Comparison of ENCODE assay signal across 8 cellular contexts in the genomic region with DNA sequence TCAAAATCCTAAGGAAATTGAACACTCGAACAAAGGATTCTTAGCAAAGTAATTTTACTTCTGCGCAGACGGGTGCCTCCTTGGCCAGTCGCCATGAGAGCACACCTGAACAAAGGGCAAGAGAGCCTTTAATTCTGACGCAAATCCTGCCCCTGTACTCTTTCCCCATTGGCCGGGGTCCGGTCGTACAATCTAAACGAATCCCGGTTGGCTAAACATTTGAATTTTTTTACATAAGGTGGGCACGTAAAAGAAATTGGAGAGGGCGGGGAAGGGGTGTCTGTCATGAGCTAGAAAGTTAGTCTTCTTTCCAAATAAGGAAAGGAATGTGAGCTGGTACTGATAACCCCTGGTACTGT. TPM values are rescaled to one million over a fixed set of nuclear protein-coding genes. Genes with fewer than 3 reads are reported as not detected.
A peak's percentile ranks its signal among the peaks of the same experiment; 100 is the strongest.
DNase-seq lines count a peak whose midpoint lies in the region; ATAC-seq, FAIRE-seq and TF ChIP-seq lines count a peak whose summit lies in the region.
"Had no signal": no experiment of that assay in that cellular context is flagged by ENCODE, and none has a peak within 500 bp of the region (broad histone marks: within the 10 kb centered on the region; RNA-seq: fewer than 3 reads in every experiment).

No MANE protein-coding gene starts in this region.

- H2BK20ac ChIP-seq in H1 (ENCODE audit: low read length): no peak overlapping the region

- H3K9me3 ChIP-seq in HCT116 (ENCODE audit: control insufficient read depth in 1 of 2, insufficient read depth in 1 of 2, low read depth in 1 of 2, low read length in 2 of 2) (no peaks in the 10 kb centered on the region), H1 (ENCODE audit: insufficient read depth in 2 of 2, low read depth in 1 of 2, low read length in 1 of 2) (no peaks in the 10 kb centered on the region), neuronal stem cell (replicated peaks in 1 of 2; ENCODE audit: control insufficient read depth in 2 of 2, insufficient read depth in 1 of 2, low read depth in 1 of 2, low read length in 2 of 2) (no peaks in the 10 kb centered on the region)
- H3K9me3 ChIP-seq: suprapubic skin had no signal

- H3K56ac ChIP-seq in H1 (replicated peaks; ENCODE audit: insufficient read length, low read depth, low read length): no peak overlapping the region

- H3K4me3 ChIP-seq in HCT116 (replicated peaks in 1 of 2; ENCODE audit: low read depth in 1 of 2, low read length in 2 of 2) (no peak overlapping the region), H1 (ENCODE audit: extremely low read depth in 1 of 4, insufficient read depth in 2 of 4, low read depth in 3 of 4, low read length in 4 of 4) (peak overlapping the region; percentile 19 to 58 (median 34); a peak in 6 of 8 replicates), neuronal stem cell (ENCODE audit: low read length in 2 of 2) (no peak overlapping the region)

- H3K27me3 ChIP-seq in HCT116 (ENCODE audit: insufficient read depth, low read length) (no peaks in the 10 kb centered on the region), H1 (replicated peaks in 1 of 4; ENCODE audit: control insufficient read depth in 3 of 4, extremely low read depth in 1 of 4, insufficient read depth in 3 of 4, low read length in 3 of 4) (no peaks in the 10 kb centered on the region), neuronal stem cell (ENCODE audit: control insufficient read depth in 3 of 3, insufficient read depth in 3 of 3, low read depth in 1 of 3, low read length in 3 of 3) (peaks cover 0 to 33% (median 0%) of the 10 kb centered on the region in 3 experiments)

- POLR2A ChIA-PET in HCT116 (lab: Charles Lee): interaction anchor here (1.9 kb wide), 1 partner anchor 241 kb away, joined by 10 read pairs; no protein-coding TSS in a partner anchor
- POLR2A ChIA-PET in H1 (lab: Charles Lee; ENCODE audit: partially characterized antibody): interaction anchor here (0.6 to 7.2 kb wide), 45 partner anchors 10 to 352 kb away, joined by 3 to 82 read pairs (median 4); a partner anchor contains a TSS

- H3K23ac ChIP-seq in H1 (ENCODE audit: insufficient read length) (no peak overlapping the region), neuronal stem cell (ENCODE audit: low read depth, low read length, poor library complexity) (no peak overlapping the region)

- H4K5ac ChIP-seq in H1 (ENCODE audit: insufficient read length, low read depth, low read length): no peak overlapping the region

- WGBS in H1 (ENCODE audit: extremely low coverage in 1 of 2, insufficient coverage in 1 of 2, insufficient read length in 1 of 2, insufficient replicate concordance in 2 of 2, low coverage in 1 of 2, low lambda C conversion rate in 2 of 2, missing lambda C conversion rate in 1 of 2), 2 experiments: 2% methylated on average over 12 of the region's 12 CpGs; no CpG with 5 or more reads in 1 of the 2 experiments
- no CpG with 5 or more reads among the region's 12 CpGs for WGBS in neuronal stem cell (ENCODE audit: extremely low coverage in 2 of 2, insufficient read length in 2 of 2, insufficient replicate concordance in 1 of 2), 2 donors

- H3K9ac ChIP-seq in HCT116 (ENCODE audit: low read length) (no peak overlapping the region), H1 (replicated peaks in 1 of 4; ENCODE audit: extremely low read depth in 1 of 4, low read depth in 3 of 4, low read length in 3 of 4) (peak overlapping the region; percentile 77 to 91 (median 84)), neuronal stem cell (ENCODE audit: low read depth, low read length, poor library complexity) (no peak overlapping the region)

- no peaks in the 10 kb centered on the region for H3K23me2 ChIP-seq in H1 (ENCODE audit: low read depth, low read length)

- H3K9me2 ChIP-seq in HCT116 (ENCODE audit: insufficient read depth): no peaks in the 10 kb centered on the region

- CTCF ChIA-PET in HCT116 (lab: Charles Lee): interaction anchor here (0.7 to 3.1 kb wide), 13 partner anchors 8 to 241 kb away, joined by 3 to 68 read pairs (median 6); no protein-coding TSS in a partner anchor
- CTCF ChIA-PET in H1 (lab: Charles Lee; ENCODE audit: partially characterized antibody): interaction anchor here (0.8 to 10.9 kb wide), 14 partner anchors 8 to 240 kb away, joined by 3 to 85 read pairs (median 6); no protein-coding TSS in a partner anchor

- H4K91ac ChIP-seq in H1 (replicated peaks; ENCODE audit: insufficient read length, low read length) (no peak overlapping the region), neuronal stem cell (ENCODE audit: low read depth, low read length, poor library complexity) (no peak overlapping the region)

- H4K20me1 ChIP-seq in HCT116 (ENCODE audit: insufficient read depth) (no peaks in the 10 kb centered on the region), H1 (replicated peaks in 1 of 2; ENCODE audit: control insufficient read depth in 1 of 2, insufficient read depth in 2 of 2, low read length in 2 of 2) (no peaks in the 10 kb centered on the region)

- RAD21 ChIA-PET in HCT116 (lab: Charles Lee; ENCODE audit: low non-redundant PET in 1 of 2, low total read pairs in 2 of 2, uncharacterized antibody in 2 of 2, unreplicated experiment in 2 of 2): interaction anchor here (0.8 to 1.6 kb wide), 3 partner anchors 238 to 241 kb away, joined by 3 to 10 read pairs (median 4); no protein-coding TSS in a partner anchor

- no peak overlapping the region for H3K14ac ChIP-seq in H1 (ENCODE audit: insufficient read length)
- H3K14ac ChIP-seq in neuronal stem cell (ENCODE audit: low read length): no peak overlapping the region

- H3K4me2 ChIP-seq in HCT116 (ENCODE audit: low read length) (peak overlapping the region; percentile 97), H1 (ENCODE audit: insufficient read depth in 1 of 2, low read depth in 2 of 2, low read length in 2 of 2) (peak overlapping the region; percentile 34 to 75), neuronal stem cell (ENCODE audit: insufficient read depth, low read length, poor library complexity, severe bottlenecking) (peak overlapping the region; percentile 82)

- H2BK12ac ChIP-seq in H1 (ENCODE audit: low read depth, low read length): peak overlapping the region; percentile 86; the same call in 1 of the 2 replicates
- H2BK12ac ChIP-seq in neuronal stem cell (ENCODE audit: low read length): no peak overlapping the region

- no peak for TF ChIP-seq POLR2A in HCT116 (IDR thresholded peaks at IDR 0.05; ENCODE audit: borderline replicate concordance, extremely low read depth, insufficient read depth, insufficient read length)
- TF ChIP-seq POLR2A in H1 (IDR thresholded peaks at IDR 0.05; ENCODE audit: control extremely low read depth in 1 of 2, low read depth in 2 of 2, low read length in 2 of 2): peak in 1 of 2 experiments; percentile 89; a peak in 2 of 3 replicates

- TF ChIP-seq CTCF in HCT116 (IDR thresholded peaks at IDR 0.05 in 2 of 3, conservative IDR thresholded peaks at IDR 0.05 in 1 of 3; ENCODE audit: borderline replicate concordance in 1 of 3, insufficient read depth in 1 of 3, low read depth in 2 of 3, low read length in 2 of 3) (no peak), H1 (IDR thresholded peaks at IDR 0.05; ENCODE audit: control extremely low read depth in 1 of 3, insufficient read depth in 1 of 3, low read depth in 1 of 3, low read length in 3 of 3) (no peak)

- no peak for TF ChIP-seq EP300 in H1 (IDR thresholded peaks at IDR 0.05; ENCODE audit: borderline replicate concordance in 1 of 2, low read depth in 2 of 2, low read length in 2 of 2)

- no peaks in the 10 kb centered on the region for H3K79me1 ChIP-seq in H1 (ENCODE audit: low read depth, low read length)
- H3K79me1 ChIP-seq in neuronal stem cell (ENCODE audit: low read depth, low read length): no peaks in the 10 kb centered on the region

- peak overlapping the region; percentile 84; the same call in 1 of the 2 replicates for H2AK5ac ChIP-seq in H1 (ENCODE audit: low read depth, low read length)
- H2AK5ac ChIP-seq in neuronal stem cell (ENCODE audit: low read depth, low read length): no peak overlapping the region

- no peak overlapping the region for H2BK120ac ChIP-seq in H1 (replicated peaks; ENCODE audit: low read depth, low read length)
- no peak overlapping the region for H2BK120ac ChIP-seq in neuronal stem cell (ENCODE audit: low read depth, low read length)

- no peak for DNase-seq in HCT116 (ENCODE audit: low read depth, low spot score)
- DNase-seq in NCI-H345 treated with DMSO at 0.1 percent for 48 hours (lab: John Stamatoyannopoulos, UW; ENCODE audit: unreplicated experiment): peak; percentile 19
- peak; percentile 66 to 89 for DNase-seq in H1 (ENCODE audit: low read depth in 1 of 2, low spot score in 2 of 2)
- DNase-seq in neuronal stem cell (ENCODE audit: low spot score): peak; percentile 71
- no peak for DNase-seq in D341Med (ENCODE audit: low spot score)

- H2AFZ ChIP-seq in HCT116 (ENCODE audit: low read depth, low read length, poor library complexity, severe bottlenecking) (no peak overlapping the region), H1 (ENCODE audit: low read length) (no peak overlapping the region), neuronal stem cell (ENCODE audit: low read length) (no peak overlapping the region)

- FAIRE-seq in H1 (lab: Jason Lieb, UNC): peak; percentile 89

- H3K79me2 ChIP-seq in HCT116 (ENCODE audit: insufficient read depth, low read length): no peaks in the 10 kb centered on the region
- peaks cover 0 to 6% of the 10 kb centered on the region in 2 experiments; a peak in 1 of 4 replicates for H3K79me2 ChIP-seq in H1 (ENCODE audit: control insufficient read depth in 1 of 2, insufficient read depth in 2 of 2, low read length in 2 of 2)

- no TSS peak for BruUV-seq in HCT116 (replicated peaks; lab: Mats Ljungman, UMichigan)

- H3K27ac ChIP-seq in HCT116 (ENCODE audit: low read depth, low read length): no peak overlapping the region
- peak overlapping the region; percentile 98 for H3K27ac ChIP-seq in H1 (ENCODE audit: low read depth, low read length)
- peak overlapping the region; percentile 61 for H3K27ac ChIP-seq in neuronal stem cell (replicated peaks; ENCODE audit: low read length)

- no peaks in the 10 kb centered on the region for H3K36me3 ChIP-seq in HCT116 (ENCODE audit: control insufficient read depth in 1 of 2, insufficient read depth in 2 of 2, low read length in 2 of 2)
- peaks cover 0 to 6% (median 1%) of the 10 kb centered on the region in 4 experiments; a peak in 3 of 8 replicates for H3K36me3 ChIP-seq in H1 (ENCODE audit: control insufficient read depth in 2 of 4, insufficient read depth in 4 of 4, low read length in 3 of 4)
- H3K36me3 ChIP-seq in neuronal stem cell (replicated peaks in 1 of 2; ENCODE audit: control insufficient read depth in 2 of 2, insufficient read depth in 2 of 2, low read length in 2 of 2): no peaks in the 10 kb centered on the region
- H3K36me3 ChIP-seq: suprapubic skin had no signal

- H2BK15ac ChIP-seq in H1 (ENCODE audit: low read length) (no peak overlapping the region), neuronal stem cell (ENCODE audit: low read length) (no peak overlapping the region)

- TF ChIP-seq RAD21 in HCT116 (IDR thresholded peaks at IDR 0.05; ENCODE audit: low read depth): no peak
- no peak for TF ChIP-seq RAD21 in H1 (IDR thresholded peaks at IDR 0.05 in 1 of 2, conservative IDR thresholded peaks at IDR 0.05 in 1 of 2; ENCODE audit: low read depth in 2 of 2, low read length in 2 of 2)

- H3K4ac ChIP-seq in H1 (replicated peaks; ENCODE audit: insufficient read length, low read depth, low read length) (no peak overlapping the region), neuronal stem cell (ENCODE audit: low read length) (no peak overlapping the region)

- intact Hi-C loops in HCT116 (cut with micrococcal nuclease): loop anchor here (5.0 kb wide), 1 partner anchor 46 kb away; no protein-coding TSS in a partner anchor

- H2BK5ac ChIP-seq in H1 (ENCODE audit: low read depth, low read length) (peak overlapping the region; percentile 98), neuronal stem cell (ENCODE audit: low read length) (no peak overlapping the region)

- ATAC-seq in HCT116 (no peak), HG02938 (IDR thresholded peaks at IDR 0.05; ENCODE audit: unreplicated experiment) (no peak), GM21447 (IDR thresholded peaks at IDR 0.05; ENCODE audit: unreplicated experiment) (no peak)

- H3K18ac ChIP-seq in H1 (ENCODE audit: extremely low read depth, low read length) (no peak overlapping the region), neuronal stem cell (ENCODE audit: low read length) (no peak overlapping the region)

- H4K8ac ChIP-seq in H1 (ENCODE audit: extremely low read depth, insufficient read depth, low read length) (no peak overlapping the region), neuronal stem cell (ENCODE audit: low read depth, low read length) (no peak overlapping the region)

- H3K4me1 ChIP-seq in HCT116 (ENCODE audit: control insufficient read depth in 1 of 2, insufficient read depth in 2 of 2, low read length in 2 of 2): peaks cover 5 to 21% of the 10 kb centered on the region in 2 experiments
- peaks cover 3 to 23% (median 15%) of the 10 kb centered on the region in 4 experiments for H3K4me1 ChIP-seq in H1 (replicated peaks in 1 of 4; ENCODE audit: control insufficient read depth in 3 of 4, insufficient read depth in 4 of 4, low read length in 3 of 4)
- peaks cover 0 to 10% of the 10 kb centered on the region in 2 donors for H3K4me1 ChIP-seq in neuronal stem cell (ENCODE audit: control insufficient read depth in 2 of 2, insufficient read depth in 1 of 2, low read depth in 1 of 2, low read length in 2 of 2)

RNA-seq across cellular contexts. Expression of a gene that starts 8.2 kb away (rescaled TPM):
- total RNA-seq in HCT116 (2021; ENCODE audit: unreplicated experiment): 2.1 TPM
- 1.9 and 2.4 TPM in 2 replicates for polyA plus RNA-seq in HCT116 (2012)
- total RNA-seq in H1 (2021; fragmentation: NEBNext Ultra II Directional; extraction: Animal tissue kit (Norgen Biotek cat#: 25700)): 0.17 and 0.21 TPM in 2 replicates
- polyA plus RNA-seq in H1 (2011; rRNA removed): 0.32 and 0.44 TPM in 2 replicates
- polyA plus RNA-seq in H1 (2011; cell fraction: cytosol; rRNA removed): 0.41 TPM
- polyA plus RNA-seq in H1 (2011; cell fraction: nucleus; rRNA removed): 0.68 TPM
- 0.27 to 0.57 TPM (median 0.38 TPM) in 4 replicates for polyA plus RNA-seq in H1 (2012, experiment 1 of 2)
- polyA plus RNA-seq in H1 (2012, experiment 2 of 2): 0.24 TPM
- polyA plus RNA-seq in H1 (2013, experiment 1 of 2): 0.18 TPM
- polyA plus RNA-seq in H1 (2013, experiment 2 of 2): 0.22 TPM
- 0.17 and 0.47 TPM in 2 replicates for polyA minus RNA-seq in H1 (2011; rRNA and poly(A)+ RNA removed)
- not detected for polyA minus RNA-seq in H1 (2011; cell fraction: cytosol; rRNA and poly(A)+ RNA removed)
- 0.40 TPM for polyA minus RNA-seq in H1 (2011; cell fraction: nucleus; rRNA and poly(A)+ RNA removed)
- polyA plus RNA-seq in neuronal stem cell (2013, experiment 1 of 2): 0.03 TPM
- 0.03 TPM for polyA plus RNA-seq in neuronal stem cell (2013, experiment 2 of 2)

RNA-seq across cellular contexts. Expression of a gene that starts 35.9 kb away (rescaled TPM):
- 7.6 TPM for total RNA-seq in HCT116 (2021; ENCODE audit: unreplicated experiment)
- polyA plus RNA-seq in HCT116 (2012): 5.0 TPM in 2 replicates
- 9.2 and 10.1 TPM in 2 replicates for total RNA-seq in H1 (2021; fragmentation: NEBNext Ultra II Directional; extraction: Animal tissue kit (Norgen Biotek cat#: 25700))
- polyA plus RNA-seq in H1 (2011; rRNA removed): 6.8 and 11.4 TPM in 2 replicates
- 7.7 TPM for polyA plus RNA-seq in H1 (2011; cell fraction: cytosol; rRNA removed)
- 7.6 TPM for polyA plus RNA-seq in H1 (2011; cell fraction: nucleus; rRNA removed)
- 9.2 to 10.8 TPM (median 9.7 TPM) in 4 replicates for polyA plus RNA-seq in H1 (2012, experiment 1 of 2)
- polyA plus RNA-seq in H1 (2012, experiment 2 of 2): 10.1 TPM
- 10.4 TPM for polyA plus RNA-seq in H1 (2013, experiment 1 of 2)
- 10.1 TPM for polyA plus RNA-seq in H1 (2013, experiment 2 of 2)
- 6.6 and 11.6 TPM in 2 replicates for polyA minus RNA-seq in H1 (2011; rRNA and poly(A)+ RNA removed)
- 3.9 TPM for polyA minus RNA-seq in H1 (2011; cell fraction: cytosol; rRNA and poly(A)+ RNA removed)
- polyA minus RNA-seq in H1 (2011; cell fraction: nucleus; rRNA and poly(A)+ RNA removed): 7.0 TPM
- polyA plus RNA-seq in neuronal stem cell (2013, experiment 1 of 2): 0.45 TPM
- 0.69 TPM for polyA plus RNA-seq in neuronal stem cell (2013, experiment 2 of 2)

RNA-seq across cellular contexts. Expression of a gene that starts 39.2 kb away (rescaled TPM):
- 7.9 TPM for total RNA-seq in HCT116 (2021; ENCODE audit: unreplicated experiment)
- 3.8 and 4.7 TPM in 2 replicates for polyA plus RNA-seq in HCT116 (2012)
- total RNA-seq in H1 (2021; fragmentation: NEBNext Ultra II Directional; extraction: Animal tissue kit (Norgen Biotek cat#: 25700)): 0.09 and 0.36 TPM in 2 replicates
- 0.05 and 0.08 TPM in 2 replicates for polyA plus RNA-seq in H1 (2011; rRNA removed)
- polyA plus RNA-seq in H1 (2011; cell fraction: cytosol; rRNA removed): 0.04 TPM
- 0.04 TPM for polyA plus RNA-seq in H1 (2011; cell fraction: nucleus; rRNA removed)
- polyA plus RNA-seq in H1 (2012, experiment 1 of 2): 0.09 to 0.28 TPM (median 0.14 TPM) in 4 replicates
- polyA plus RNA-seq in H1 (2012, experiment 2 of 2): 0.04 TPM
- polyA plus RNA-seq in H1 (2013, experiment 1 of 2): 0.06 TPM
- 0.06 TPM for polyA plus RNA-seq in H1 (2013, experiment 2 of 2)
- 0.12 and 0.19 TPM in 2 replicates for polyA minus RNA-seq in H1 (2011; rRNA and poly(A)+ RNA removed)
- not detected for polyA minus RNA-seq in H1 (2011; cell fraction: cytosol; rRNA and poly(A)+ RNA removed)
- 0.20 TPM for polyA minus RNA-seq in H1 (2011; cell fraction: nucleus; rRNA and poly(A)+ RNA removed)
- 0.18 TPM for polyA plus RNA-seq in neuronal stem cell (2013, experiment 1 of 2)
- 0.10 TPM for polyA plus RNA-seq in neuronal stem cell (2013, experiment 2 of 2)

Comparison
In these comparisons a context has a peak if more than half of its experiments do, and no peak if none do; other contexts are left out.
1. DNase-seq: peak in NCI-H345 treated with DMSO at 0.1 percent for 48 hours (single experiment), H1 (2 of 2) and neuronal stem cell (single experiment); none in HCT116 (single experiment) and D341Med (single experiment).
2. H3K4me3 ChIP-seq: peak in H1 (4 of 4); none in HCT116 (0 of 2) and neuronal stem cell (0 of 2).
3. H3K9ac ChIP-seq: peak in H1 (4 of 4); none in HCT116 (single experiment) and neuronal stem cell (single experiment).
4. Peak in every context shown above with its lines, with median percentiles within 50 percentile points of each other: H3K4me2 ChIP-seq.